In genomic region chr2:43737097-43737854, GRCh38 we compare ENCODE assay signal across 11 cellular contexts. TPM values are rescaled to one million over a fixed set of nuclear protein-coding genes. Genes with fewer than 3 reads are reported as not detected.
A peak's percentile ranks its signal among the peaks of the same experiment; 100 is the strongest.
DNase-seq lines count a peak whose midpoint lies in the region; ATAC-seq and TF ChIP-seq lines count a peak whose summit lies in the region.
"Had no signal": no experiment of that assay in that cellular context is flagged by ENCODE, and none has a peak within 500 bp of the region (broad histone marks: within the 10 kb centered on the region; RNA-seq: fewer than 3 reads in every experiment).

No MANE protein-coding gene starts in this region.

- H3K27me3 ChIP-seq in SK-N-SH (ENCODE audit: insufficient read depth): no peaks in the 10 kb centered on the region

- H3K79me2 ChIP-seq in SK-N-SH (ENCODE audit: insufficient read depth): no peaks in the 10 kb centered on the region

- H3K36me3 ChIP-seq in SK-N-SH (replicated peaks in 1 of 2; ENCODE audit: control insufficient read depth in 1 of 2, insufficient read depth in 2 of 2, low read length in 1 of 2): no peaks in the 10 kb centered on the region

- H3K4me3 ChIP-seq in SK-N-SH (ENCODE audit: low read depth in 2 of 2, low read length in 1 of 2): no peak overlapping the region

- WGBS in SK-N-SH (ENCODE audit: low lambda C conversion rate): 53% methylated on average over 8 of the region's 8 CpGs

- ATAC-seq in GM18511 (IDR thresholded peaks at IDR 0.05; ENCODE audit: unreplicated experiment): no peak
- ATAC-seq in HG02938 (IDR thresholded peaks at IDR 0.05; ENCODE audit: unreplicated experiment): no peak
- ATAC-seq: effector memory CD8-positive, alpha-beta T cell had no signal

- H3F3A ChIP-seq in SK-N-SH (replicated peaks; ENCODE audit: insufficient read depth): peaks cover 5% of the 10 kb centered on the region

- TF ChIP-seq EP300 in SK-N-SH (IDR thresholded peaks at IDR 0.05; ENCODE audit: borderline replicate concordance in 1 of 2, low read depth in 1 of 2, low read length in 1 of 2): peak in 1 of 2 experiments; percentile 65; a peak in 2 of 4 replicates

- peak overlapping the region; percentile 30 to 63; a peak in 3 of 4 replicates for H3K27ac ChIP-seq in SK-N-SH (ENCODE audit: low read depth in 2 of 2, low read length in 1 of 2)

- H2AFZ ChIP-seq in SK-N-SH (ENCODE audit: low read depth): peak overlapping the region; percentile 47; the same call in 1 of the 2 replicates

- H3K9me3 ChIP-seq in SK-N-SH: no peaks in the 10 kb centered on the region

- no peaks in the 10 kb centered on the region for H4K20me1 ChIP-seq in SK-N-SH (ENCODE audit: insufficient read depth)

- no peak for TF ChIP-seq RAD21 in SK-N-SH (IDR thresholded peaks at IDR 0.05; ENCODE audit: low read length)

- peak overlapping the region; percentile 1; the same call in 1 of the 2 replicates for H3K4me2 ChIP-seq in SK-N-SH

- no peak for TF ChIP-seq CTCF in SK-N-SH (IDR thresholded peaks at IDR 0.05)

- intact Hi-C loops in posterior vena cava (cut with DNase I) (no loop called here), head of caudate nucleus (cut with DNase I) (no loop called here)

- H3K9me2 ChIP-seq in SK-N-SH: no peaks in the 10 kb centered on the region

- peak; percentile 93 for DNase-seq in EL
- DNase-seq in SK-N-SH: no peak
- peak; percentile 53 for DNase-seq in fibroblast of peridontal ligament (ENCODE audit: extremely low read depth)
- DNase-seq in posterior vena cava (ENCODE audit: low spot score): peak; percentile 83
- no peak for DNase-seq in head of caudate nucleus
- DNase-seq in NCI-H446 (lab: John Stamatoyannopoulos, UW): no peak
- DNase-seq: activated CD4-positive, CD25-positive, alpha-beta regulatory T cell treated with anti-CD3 and anti-CD28 coated beads, Interleukin-2, amount 50 U/mL, for 72 hours; effector memory CD8-positive, alpha-beta T cell; SHP77 had no signal

- CTCF ChIA-PET in SK-N-SH (lab: Yijun Ruan, JAX): no interaction called here

- no peak overlapping the region for H3K9ac ChIP-seq in SK-N-SH

- POLR2A ChIA-PET in SK-N-SH (lab: Yijun Ruan, JAX): no interaction called here

- peaks cover 0 to 9% of the 10 kb centered on the region in 2 experiments; a peak in 3 of 4 replicates for H3K4me1 ChIP-seq in SK-N-SH (ENCODE audit: control insufficient read depth in 1 of 2, insufficient read depth in 2 of 2, low read depth in 1 of 2, low read length in 1 of 2)

TF ChIP-seq in SK-N-SH, 30 proteins besides CTCF, POLR2A, EP300 and RAD21:
- peak; percentile 40; the same call in 1 of the 2 replicates for TF ChIP-seq YY1 (IDR thresholded peaks at IDR 0.05; ENCODE audit: low read depth)
- TF ChIP-seq TCF12 (IDR thresholded peaks at IDR 0.05): peak; percentile 57
- peak; percentile 57 for TF ChIP-seq USF1 (IDR thresholded peaks at IDR 0.05; ENCODE audit: borderline replicate concordance, low read depth)
- TF ChIP-seq TAF1 (IDR thresholded peaks at IDR 0.05; ENCODE audit: borderline replicate concordance, low read depth, low read length): no peak
- TF ChIP-seq MAX (IDR thresholded peaks at IDR 0.05; ENCODE audit: low read depth): peak; percentile 90
- TF ChIP-seq ZBTB33 (IDR thresholded peaks at IDR 0.05; ENCODE audit: borderline replicate concordance, low read depth): 0 out of 2 replicates have a peak, but pooled peaks have one; percentile 55
- peak; percentile 79 for TF ChIP-seq JUND (IDR thresholded peaks at IDR 0.05)
- TF ChIP-seq TEAD4 (IDR thresholded peaks at IDR 0.05; ENCODE audit: borderline replicate concordance, insufficient read depth): peak; percentile 23; the same call in 1 of the 2 replicates
- no peak for TF ChIP-seq SMC3 (IDR thresholded peaks at IDR 0.05; ENCODE audit: low read depth, low read length)
- TF ChIP-seq FOXJ3 (CRISPR knock-in tag; IDR thresholded peaks at IDR 0.05): no peak
- peak; percentile 78 for TF ChIP-seq PBX3 (IDR thresholded peaks at IDR 0.05)
- TF ChIP-seq FOXM1 (IDR thresholded peaks at IDR 0.05; ENCODE audit: low read depth): no peak
- peak; percentile 67 for TF ChIP-seq NFIC (IDR thresholded peaks at IDR 0.05; ENCODE audit: borderline replicate concordance)
- peak; percentile 89 for TF ChIP-seq FOSL2 (IDR thresholded peaks at IDR 0.05; ENCODE audit: borderline replicate concordance, low read depth)

RNA-seq across cellular contexts. Expression of gene DYNC2LI1, which starts 36.6 kb away (rescaled TPM):
- polyA plus RNA-seq in SK-N-SH (2012; rRNA removed): 20.4 and 26.6 TPM in 2 replicates
- polyA plus RNA-seq in SK-N-SH (2012; cell fraction: cytosol; rRNA removed): 31.3 and 44.6 TPM in 2 replicates
- 20.7 and 36.7 TPM in 2 replicates for polyA plus RNA-seq in SK-N-SH (2012; cell fraction: nucleus; rRNA removed)
- 10 to 100 TPM in 1 of 2 donors, 1 to 10 TPM in 1; 9.2 to 18.3 TPM for total RNA-seq in posterior vena cava

Comparison
In these comparisons a context has a peak if more than half of its experiments do, and no peak if none do; other contexts are left out.
1. DNase-seq: peak in EL (single experiment), fibroblast of peridontal ligament (single experiment) and posterior vena cava (single experiment); none in SK-N-SH (single experiment), head of caudate nucleus (0 of 42) and NCI-H446 (0 of 2).